ENCODE assay signal across 24 cellular contexts in genomic region chr5:64854855-64855254, GRCh38.
"Had no signal": no experiment of that assay in that cellular context is flagged by ENCODE, and none has a peak within 500 bp of the region (broad histone marks: within the 10 kb centered on the region; RNA-seq: fewer than 3 reads in every experiment).

No MANE protein-coding gene starts in this region.

- H3K36me3 ChIP-seq: esophagus squamous epithelium, lower lobe of right lung, right lobe of liver, suprapubic skin, tibial nerve had no signal

- DNase-seq: activated CD4-positive, alpha-beta T cell treated with anti-CD3 and anti-CD28 coated beads for 4 hours; activated CD4-positive, alpha-beta T cell treated with anti-CD3 and anti-CD28 coated beads, Interleukin-2, amount 50 U/mL, for 48 hours; activated CD4-positive, CD25-positive, alpha-beta regulatory T cell; activated CD8-positive, alpha-beta memory T cell treated with anti-CD3 and anti-CD28 coated beads, Interleukin-2, amount 50 U/mL, for 48 hours; activated naive CD4-positive, alpha-beta T cell treated with Interleukin-2 at 50 U/mL for 16 hours; activated naive CD8-positive, alpha-beta T cell treated with anti-CD3 and anti-CD28 coated beads, Interleukin-2, amount 10 ng/mL, durations not matched to agents 7 days and 5 days; activated T-cell treated with anti-CD3 and anti-CD28 coated beads, Interleukin-2, amount 50 U/mL, for 4 hours; anterior cingulate cortex; caudate nucleus; effector memory CD4-positive, alpha-beta T cell; esophagus squamous epithelium; kidney; lower lobe of right lung; naive thymus-derived CD4-positive, alpha-beta T cell; occipital lobe; posterior cingulate gyrus; right lobe of liver; stimulated activated CD4-positive, alpha-beta T cell treated with anti-CD3 and anti-CD28 coated beads, Interleukin-15, amount 100 ng/mL, for 24 hours; stomach; T-helper 17 cell had no signal

- H3K4me3 ChIP-seq: esophagus squamous epithelium, lower lobe of right lung, right lobe of liver, skin epidermis, stomach, suprapubic skin, tibial nerve had no signal

- FAIRE-seq: endothelial cell of umbilical vein, kidney had no signal

- H3K27ac ChIP-seq: esophagus squamous epithelium, lower lobe of right lung, right lobe of liver, skin epidermis, stomach, suprapubic skin, tibial nerve had no signal

- H3K27me3 ChIP-seq: esophagus squamous epithelium, right lobe of liver, stomach, suprapubic skin, tibial nerve had no signal

- H3K4me1 ChIP-seq: esophagus squamous epithelium, lower lobe of right lung, right lobe of liver, suprapubic skin, tibial nerve had no signal

- H3K9me3 ChIP-seq: esophagus squamous epithelium, lower lobe of right lung, right lobe of liver, stomach, suprapubic skin, tibial nerve had no signal
